In genomic region chrX:13248867-13249521, GRCh38 we compare ENCODE assay signal across 22 cellular contexts.
A peak's percentile ranks its signal among the peaks of the same experiment; 100 is the strongest.
DNase-seq lines count a peak whose midpoint lies in the region; ATAC-seq and TF ChIP-seq lines count a peak whose summit lies in the region.
"Had no signal": no experiment of that assay in that cellular context is flagged by ENCODE, and none has a peak within 500 bp of the region (broad histone marks: within the 10 kb centered on the region; RNA-seq: fewer than 3 reads in every experiment).

No MANE protein-coding gene starts in this region.

- no peak overlapping the region for H3K4me3 Mint-ChIP-seq in T-helper 17 cell
- H3K4me3 Mint-ChIP-seq in HFFc6, result no peak overlapping the region
- H3K4me3 Mint-ChIP-seq: nephron progenitor cell had no signal

- DNase-seq in EH (ENCODE audit: low read depth) (peak; percentile 70), RPMI7951 (ENCODE audit: low read depth) (peak; percentile 38), fibroblast of peridontal ligament (ENCODE audit: extremely low read depth) (peak; percentile 15), smooth muscle cell (lab: John Stamatoyannopoulos, UW; ENCODE audit: unreplicated experiment) (no peak), iPS-NIHi11 (ENCODE audit: low spot score) (no peak), T-helper 17 cell (no peak), HFFc6 (no peak)
- DNase-seq: activated CD4-positive, alpha-beta T cell treated with anti-CD3 and anti-CD28 coated beads for 4 hours; activated naive CD4-positive, alpha-beta T cell treated with anti-CD3 and anti-CD28 coated beads, Interleukin-2, amount 50 U/mL, for 16 hours; aorta; effector CD4-positive, alpha-beta T cell; esophagus squamous epithelium; GF-D8; glutamatergic neuron; Karpas-422; midbrain; NCI-H1694 treated with DMSO at 0.1 percent for 48 hours; nephron progenitor cell; SHP77 had no signal

- H3K4me1 Mint-ChIP-seq in T-helper 17 cell (peaks cover 2% of the 10 kb centered on the region), HFFc6 (ENCODE audit: low read depth) (peaks cover 36% of the 10 kb centered on the region)

- peak overlapping the region; percentile 89 for H3K27ac ChIP-seq in smooth muscle cell (ENCODE audit: low read depth)
- H3K27ac ChIP-seq: vagina had no signal

- no peaks in the 10 kb centered on the region for H3K4me1 ChIP-seq in smooth muscle cell (ENCODE audit: low read depth)
- H3K4me1 ChIP-seq: esophagus squamous epithelium, vagina had no signal

- no peak overlapping the region for H3K27ac Mint-ChIP-seq in T-helper 17 cell
- no peak overlapping the region; the same call in 1 of the 2 replicates for H3K27ac Mint-ChIP-seq in HFFc6
- H3K27ac Mint-ChIP-seq: nephron progenitor cell had no signal

- H3K27me3 ChIP-seq in smooth muscle cell (ENCODE audit: low read depth), result no peaks in the 10 kb centered on the region
- H3K27me3 ChIP-seq: esophagus squamous epithelium, vagina had no signal

- no peaks in the 10 kb centered on the region for H3K9me3 Mint-ChIP-seq in HFFc6

- no peaks in the 10 kb centered on the region for H3K36me3 ChIP-seq in smooth muscle cell (ENCODE audit: low read depth)
- H3K36me3 ChIP-seq: esophagus squamous epithelium, vagina had no signal

- no peaks in the 10 kb centered on the region for H3K79me2 ChIP-seq in smooth muscle cell (ENCODE audit: low read depth)

- TF ChIP-seq CTCF in smooth muscle cell (IDR thresholded peaks at IDR 0.05; ENCODE audit: borderline replicate concordance, insufficient read depth, poor library complexity, severe bottlenecking) (no peak), HFFc6 (IDR thresholded peaks at IDR 0.05) (no peak)

- peaks cover 17% of the 10 kb centered on the region for H3F3A ChIP-seq in smooth muscle cell (ENCODE audit: low read depth)

- no peak overlapping the region for H3K9ac ChIP-seq in smooth muscle cell (ENCODE audit: low read depth)

- no peaks in the 10 kb centered on the region for H3K36me3 Mint-ChIP-seq in T-helper 17 cell (ENCODE audit: low read depth)
- H3K36me3 Mint-ChIP-seq in HFFc6 (ENCODE audit: low read depth), result no peaks in the 10 kb centered on the region

- no peaks in the 10 kb centered on the region for H3K27me3 Mint-ChIP-seq in T-helper 17 cell
- H3K27me3 Mint-ChIP-seq in HFFc6 (ENCODE audit: insufficient read depth), result no peaks in the 10 kb centered on the region; the same call in 1 of the 2 replicates

- no peak for ATAC-seq in T-helper 17 cell
- ATAC-seq: GM12878, left lobe of liver had no signal

- 19% methylated on average over 10 of the region's 10 CpGs for WGBS in smooth muscle cell (ENCODE audit: low lambda C conversion rate)

- no peak overlapping the region for H3K4me3 ChIP-seq in smooth muscle cell
- H3K4me3 ChIP-seq: esophagus squamous epithelium, GM12878, vagina had no signal

- no peaks in the 10 kb centered on the region for H4K20me1 ChIP-seq in smooth muscle cell (ENCODE audit: low read depth)

- H3K4me2 ChIP-seq in smooth muscle cell, result peak overlapping the region; percentile 69

- H3K9me3 ChIP-seq in smooth muscle cell (replicated peaks; ENCODE audit: low read depth) (no peaks in the 10 kb centered on the region), T-helper 17 cell (ENCODE audit: control insufficient read depth, low read length, poor library complexity, severe bottlenecking) (no peaks in the 10 kb centered on the region)
- H3K9me3 ChIP-seq: esophagus squamous epithelium, vagina had no signal

- no peak overlapping the region for H2AFZ ChIP-seq in smooth muscle cell (ENCODE audit: low read depth)

Comparison
In these comparisons a context has a peak if more than half of its experiments do, and no peak if none do; other contexts are left out.
1. DNase-seq: peak in EH (single experiment), RPMI7951 (single experiment) and fibroblast of peridontal ligament (single experiment); none in smooth muscle cell (single experiment), iPS-NIHi11 (single experiment), T-helper 17 cell (0 of 3) and HFFc6 (single experiment).